ENCODE assay signal across 22 cellular contexts in the genomic region with DNA sequence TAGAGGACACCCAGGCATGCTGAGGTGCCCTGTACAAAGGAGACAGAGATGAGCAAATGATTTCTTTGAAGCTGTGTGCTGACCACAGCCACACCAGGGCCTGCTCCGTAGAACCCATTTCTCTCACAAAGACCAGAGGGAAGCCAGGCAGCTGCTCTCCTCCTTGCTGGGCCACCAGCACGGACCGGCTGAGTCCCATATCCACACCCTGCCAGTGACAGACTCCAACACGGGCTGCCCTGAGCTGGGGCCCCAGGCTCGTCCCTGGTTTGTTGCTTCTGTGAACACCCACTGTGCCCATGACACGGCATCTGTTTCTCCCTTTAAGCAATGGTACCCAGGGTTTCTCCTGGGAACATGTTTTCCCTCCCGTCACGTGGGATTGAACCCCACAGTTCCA.
"Had no signal": no experiment of that assay in that cellular context is flagged by ENCODE, and none has a peak within 500 bp of the region (broad histone marks: within the 10 kb centered on the region; RNA-seq: fewer than 3 reads in every experiment).

No MANE protein-coding gene starts in this region.

- H3K4me1 Mint-ChIP-seq: IgD-negative memory B cell had no signal

- H3K4me3 ChIP-seq: K562, SJCRH30 had no signal

- H3K27ac ChIP-seq: HL-60, KMS-11, SJCRH30 had no signal

- H3K9me3 Mint-ChIP-seq: IgD-negative memory B cell had no signal

- H3K36me3 Mint-ChIP-seq: IgD-negative memory B cell had no signal

- DNase-seq: Kasumi-1, MM.1S, NCI-H1092 treated with DMSO at 0.1 percent for 48 hours, NCI-H1436, NCI-H187, NCI-H2029, NCI-H2081 treated with DMSO at 0.1 percent for 48 hours, NCI-H2171, NCI-H226, NCI-H446, NCI-H510A, NCI-H524 treated with DMSO at 0.1 percent for 48 hours, NCI-H69, NCI-H774, RPMI8226, SHP77 treated with DMSO at 0.1 percent for 48 hours, SJCRH30 had no signal

- H3K9me3 ChIP-seq: SJCRH30 had no signal

- H3K36me3 ChIP-seq: SJCRH30 had no signal

- H3K4me1 ChIP-seq: SJCRH30 had no signal

- ATAC-seq: Right ventricle myocardium inferior had no signal

- H3K4me3 Mint-ChIP-seq: IgD-negative memory B cell had no signal
